15 cellular contexts compared by ENCODE assay signal in genomic region chr3:71454513-71455423, GRCh38.
DNase-seq lines count a peak whose midpoint lies in the region; ATAC-seq and TF ChIP-seq lines count a peak whose summit lies in the region.
"Had no signal": no experiment of that assay in that cellular context is flagged by ENCODE, and none has a peak within 500 bp of the region (broad histone marks: within the 10 kb centered on the region; RNA-seq: fewer than 3 reads in every experiment).

No MANE protein-coding gene starts in this region.

- H3K9me3 Mint-ChIP-seq in CD4-positive, alpha-beta memory T cell = no peaks in the 10 kb centered on the region
- no peaks in the 10 kb centered on the region for H3K9me3 Mint-ChIP-seq in activated CD8-positive, alpha-beta T cell treated with anti-CD3 and anti-CD28 coated beads for 36 hours
- no peaks in the 10 kb centered on the region for H3K9me3 Mint-ChIP-seq in memory B cell

- intact Hi-C loops in CD4-positive, alpha-beta memory T cell (cut with micrococcal nuclease) = loop anchor here (1.0 kb wide), 1 partner anchor 10 kb away; no protein-coding TSS in a partner anchor
- intact Hi-C loops in activated CD8-positive, alpha-beta T cell treated with anti-CD3 and anti-CD28 coated beads for 36 hours (cut with micrococcal nuclease) = loop anchor here (5.0 kb wide), 3 partner anchors 33 to 128 kb away; partner anchors contain the start of gene FOXP1

- no peaks in the 10 kb centered on the region for H3K27me3 ChIP-seq in CD4-positive, alpha-beta memory T cell (ENCODE audit: insufficient read depth, low read length)
- H3K27me3 ChIP-seq: ascending aorta, dorsolateral prefrontal cortex, right lobe of liver had no signal

- no peaks in the 10 kb centered on the region for H3K9me3 ChIP-seq in CD4-positive, alpha-beta memory T cell (ENCODE audit: control insufficient read depth in 1 of 2, low read length in 2 of 2)
- H3K9me3 ChIP-seq: ascending aorta, right lobe of liver had no signal

- H3K36me3 ChIP-seq in CD4-positive, alpha-beta memory T cell (ENCODE audit: insufficient read depth, low read length) = no peaks in the 10 kb centered on the region
- H3K36me3 ChIP-seq: ascending aorta, right lobe of liver had no signal

- H3K4me3 Mint-ChIP-seq in CD4-positive, alpha-beta memory T cell = peak overlapping the region in 7 of 8 donors; percentile 54 to 91 (median 85)
- peak overlapping the region; percentile 68 for H3K4me3 Mint-ChIP-seq in activated CD8-positive, alpha-beta T cell treated with anti-CD3 and anti-CD28 coated beads for 36 hours
- peak overlapping the region; percentile 45 for H3K4me3 Mint-ChIP-seq in memory B cell

- POLR2A ChIA-PET in CD4-positive, alpha-beta memory T cell (lab: Charles Lee; ENCODE audit: partially characterized antibody) = interaction anchor here (0.8 to 6.4 kb wide), 16 partner anchors 8 to 390 kb away, joined by 3 to 102 read pairs (median 4); no protein-coding TSS in a partner anchor
- POLR2A ChIA-PET in activated CD8-positive, alpha-beta T cell treated with anti-CD3 and anti-CD28 coated beads for 36 hours (lab: Charles Lee) = interaction anchor here (0.5 to 2.4 kb wide), 26 partner anchors 9 to 435 kb away, joined by 3 to 16 read pairs (median 4); no protein-coding TSS in a partner anchor

- CTCF ChIA-PET in CD4-positive, alpha-beta memory T cell (lab: Charles Lee; ENCODE audit: partially characterized antibody) = interaction anchor here (0.7 to 3.8 kb wide), 15 partner anchors 8 to 333 kb away, joined by 3 to 23 read pairs (median 4); no protein-coding TSS in a partner anchor
- CTCF ChIA-PET in activated CD8-positive, alpha-beta T cell treated with anti-CD3 and anti-CD28 coated beads for 36 hours (lab: Charles Lee) = interaction anchor here (0.6 to 2.4 kb wide), 16 partner anchors 8 to 363 kb away, joined by 3 to 10 read pairs (median 4); no protein-coding TSS in a partner anchor

- peak overlapping the region; percentile 67 for H3K27ac ChIP-seq in CD4-positive, alpha-beta memory T cell (ENCODE audit: low read depth, low read length)
- H3K27ac ChIP-seq: ascending aorta, dorsolateral prefrontal cortex, right lobe of liver had no signal

- H3K4me1 ChIP-seq in CD4-positive, alpha-beta memory T cell (ENCODE audit: insufficient read depth, low read length) = peaks cover 98% of the 10 kb centered on the region

- ATAC-seq in activated CD8-positive, alpha-beta T cell treated with anti-CD3 and anti-CD28 coated beads for 36 hours = peak; percentile 66
- ATAC-seq in memory B cell (ENCODE audit: low read depth) = peak; percentile 23
- ATAC-seq in HG03520 (IDR thresholded peaks at IDR 0.05; ENCODE audit: unreplicated experiment) = no peak
- no peak for ATAC-seq in HG03097 (IDR thresholded peaks at IDR 0.05; ENCODE audit: low FRiP score, unreplicated experiment)

- H3K4me3 ChIP-seq in CD4-positive, alpha-beta memory T cell (ENCODE audit: low read length in 2 of 2) = peak overlapping the region in 1 of 2 donors; percentile 9
- peak overlapping the region; percentile 28 for H3K4me3 ChIP-seq in Jurkat, Clone E6-1 (ENCODE audit: low read length)
- H3K4me3 ChIP-seq: ascending aorta, right lobe of liver had no signal

- H3K27ac Mint-ChIP-seq in CD4-positive, alpha-beta memory T cell = peak overlapping the region; percentile 93 to 98 (median 96)
- peak overlapping the region; percentile 93 for H3K27ac Mint-ChIP-seq in activated CD8-positive, alpha-beta T cell treated with anti-CD3 and anti-CD28 coated beads for 36 hours
- peak overlapping the region; percentile 62 for H3K27ac Mint-ChIP-seq in memory B cell

- no peak for TF ChIP-seq CTCF in activated CD8-positive, alpha-beta T cell treated with anti-CD3 and anti-CD28 coated beads for 36 hours (IDR thresholded peaks at IDR 0.05)

- H3K4me1 Mint-ChIP-seq in CD4-positive, alpha-beta memory T cell = peaks cover 84 to 100% (median 93%) of the 10 kb centered on the region in 4 donors
- H3K4me1 Mint-ChIP-seq in activated CD8-positive, alpha-beta T cell treated with anti-CD3 and anti-CD28 coated beads for 36 hours (ENCODE audit: low read depth) = peaks cover 90% of the 10 kb centered on the region
- H3K4me1 Mint-ChIP-seq in memory B cell = peaks cover 49% of the 10 kb centered on the region

- peak in 2 of 5 donors; percentile 28 to 60 for DNase-seq in CD4-positive, alpha-beta memory T cell
- no peak for DNase-seq in Jurkat, Clone E6-1 (ENCODE audit: low read depth, low spot score)
- peak; percentile 81 for DNase-seq in activated CD8-positive, alpha-beta T cell treated with anti-CD3 and anti-CD28 coated beads for 36 hours
- DNase-seq in memory B cell (ENCODE audit: low spot score in 2 of 2) (no peak), NCI-H69 (lab: John Stamatoyannopoulos, UW) (no peak), NCI-H2227 (lab: John Stamatoyannopoulos, UW; ENCODE audit: unreplicated experiment) (no peak)
- DNase-seq: C1 segment of cervical spinal cord, dorsolateral prefrontal cortex, NCI-H1105, NCI-H446, right lobe of liver, T1000 had no signal

- no peaks in the 10 kb centered on the region for H3K27me3 Mint-ChIP-seq in CD4-positive, alpha-beta memory T cell
- H3K27me3 Mint-ChIP-seq in activated CD8-positive, alpha-beta T cell treated with anti-CD3 and anti-CD28 coated beads for 36 hours = no peaks in the 10 kb centered on the region
- H3K27me3 Mint-ChIP-seq in memory B cell = no peaks in the 10 kb centered on the region

- peaks cover 12 to 16% of the 10 kb centered on the region in 2 donors for H3K36me3 Mint-ChIP-seq in CD4-positive, alpha-beta memory T cell
- H3K36me3 Mint-ChIP-seq in activated CD8-positive, alpha-beta T cell treated with anti-CD3 and anti-CD28 coated beads for 36 hours (ENCODE audit: low read depth) = no peaks in the 10 kb centered on the region
- H3K36me3 Mint-ChIP-seq in memory B cell = no peaks in the 10 kb centered on the region

Comparison
In these comparisons a context has a peak if more than half of its experiments do, and no peak if none do; other contexts are left out.
1. ATAC-seq: peak in activated CD8-positive, alpha-beta T cell treated with anti-CD3 and anti-CD28 coated beads for 36 hours (single experiment) and memory B cell (single experiment); none in HG03520 (single experiment) and HG03097 (single experiment).
2. Peak in every context shown above with its lines, with median percentiles within 50 percentile points of each other: H3K27ac Mint-ChIP-seq and H3K4me3 Mint-ChIP-seq.